In genomic region chr1:44676484-44677200, GRCh38 we compare ENCODE assay signal across 12 cellular contexts. TPM values are rescaled to one million over a fixed set of nuclear protein-coding genes. Genes with fewer than 3 reads are reported as not detected.
DNase-seq lines count a peak whose midpoint lies in the region; ATAC-seq and TF ChIP-seq lines count a peak whose summit lies in the region.
"Had no signal": no experiment of that assay in that cellular context is flagged by ENCODE, and none has a peak within 500 bp of the region (broad histone marks: within the 10 kb centered on the region; RNA-seq: fewer than 3 reads in every experiment).

No MANE protein-coding gene starts in this region.

- H3K36me3 ChIP-seq in SU-DHL-6 (ENCODE audit: low read length) (no peaks in the 10 kb centered on the region), neuronal stem cell (replicated peaks in 1 of 2; ENCODE audit: control insufficient read depth in 2 of 2, insufficient read depth in 2 of 2, low read length in 2 of 2) (peaks cover 4 to 5% of the 10 kb centered on the region in 2 donors)

- intact Hi-C loops in left colon (cut with DNase I, micrococcal nuclease), result no loop called here
- intact Hi-C loops in activated CD4-positive, alpha-beta T cell treated with anti-CD3 and anti-CD28 coated beads, Interleukin-2, amount 10 ng/mL, durations not matched to agents 24 days and 14 days (cut with micrococcal nuclease), result no loop called here

- no peak overlapping the region for H4K91ac ChIP-seq in neuronal stem cell (ENCODE audit: low read depth, low read length, poor library complexity)

- H3K36me3 Mint-ChIP-seq in activated CD4-positive, alpha-beta T cell treated with anti-CD3 and anti-CD28 coated beads, Interleukin-2, amount 10 ng/mL, durations not matched to agents 24 days and 14 days (ENCODE audit: low read depth), result peaks cover 2% of the 10 kb centered on the region
- H3K36me3 Mint-ChIP-seq: activated naive CD4-positive, alpha-beta T cell treated with anti-CD3 and anti-CD28 coated beads, Interleukin-2, amount 50 U/mL, for 24 hours had no signal

- peaks cover 25% of the 10 kb centered on the region for H3K4me1 Mint-ChIP-seq in activated CD4-positive, alpha-beta T cell treated with anti-CD3 and anti-CD28 coated beads, Interleukin-2, amount 10 ng/mL, durations not matched to agents 24 days and 14 days

- DNase-seq in AG04450 (ENCODE audit: low read depth, low spot score) (peak; percentile 20), HFF-Myc (ENCODE audit: extremely low read depth, low read depth) (peak; percentile 61), left colon (no peak), neuronal stem cell (ENCODE audit: low spot score) (no peak)
- DNase-seq in stimulated activated CD4-positive, alpha-beta T cell treated with anti-CD3 and anti-CD28 coated beads, Interleukin-1b, Interleukin-23, amount 100 ng/mL, for 48 hours, result no peak
- DNase-seq in NK-92 treated with Interleukin-12 subunit alpha and Interleukin-12 subunit beta, amount 100 ng/mL, for 24 hours (lab: John Stamatoyannopoulos, UW), result no peak
- no peak for DNase-seq in activated CD4-positive, alpha-beta T cell treated with anti-CD3 and anti-CD28 coated beads, Interleukin-2, amount 10 ng/mL, durations not matched to agents 24 days and 14 days

- ATAC-seq in left colon, result peak; percentile 28

- no peaks in the 10 kb centered on the region for H3K27me3 ChIP-seq in AG04450 (ENCODE audit: control insufficient read depth, insufficient read depth, low read length)
- H3K27me3 ChIP-seq in SU-DHL-6 (ENCODE audit: low read length), result no peaks in the 10 kb centered on the region
- no peaks in the 10 kb centered on the region for H3K27me3 ChIP-seq in neuronal stem cell (ENCODE audit: control insufficient read depth in 3 of 3, insufficient read depth in 3 of 3, low read depth in 1 of 3, low read length in 3 of 3)

- TF ChIP-seq CTCF in AG04450 (IDR thresholded peaks at IDR 0.05; ENCODE audit: low read depth, low read length) (no peak), HFF-Myc (IDR thresholded peaks at IDR 0.05; ENCODE audit: low read depth, low read length, missing control alignments) (no peak), SU-DHL-6 (IDR thresholded peaks at IDR 0.05; ENCODE audit: insufficient read depth, low read length, poor library complexity, severe bottlenecking) (no peak)

- no peaks in the 10 kb centered on the region for H3K79me2 ChIP-seq in SU-DHL-6 (ENCODE audit: insufficient read depth, low read length)

- H3K9me3 ChIP-seq in AG04450 (ENCODE audit: control insufficient read depth, insufficient read depth, low read length), result no peaks in the 10 kb centered on the region
- no peaks in the 10 kb centered on the region for H3K9me3 ChIP-seq in SU-DHL-6 (ENCODE audit: insufficient read depth, low read length)
- no peaks in the 10 kb centered on the region for H3K9me3 ChIP-seq in neuronal stem cell (replicated peaks in 1 of 2; ENCODE audit: control insufficient read depth in 2 of 2, insufficient read depth in 1 of 2, low read depth in 1 of 2, low read length in 2 of 2)

- H3K27me3 Mint-ChIP-seq in activated CD4-positive, alpha-beta T cell treated with anti-CD3 and anti-CD28 coated beads, Interleukin-2, amount 10 ng/mL, durations not matched to agents 24 days and 14 days, result no peaks in the 10 kb centered on the region
- H3K27me3 Mint-ChIP-seq: activated naive CD4-positive, alpha-beta T cell treated with anti-CD3 and anti-CD28 coated beads, Interleukin-2, amount 50 U/mL, for 24 hours had no signal

- no peaks in the 10 kb centered on the region for H3K9me2 ChIP-seq in SU-DHL-6 (replicated peaks; ENCODE audit: insufficient read depth, low read length)

- no peak overlapping the region for H2BK120ac ChIP-seq in neuronal stem cell (ENCODE audit: low read depth, low read length)

- no peak overlapping the region for H3K23ac ChIP-seq in neuronal stem cell (ENCODE audit: low read depth, low read length, poor library complexity)

- no peak overlapping the region for H3K9ac ChIP-seq in SU-DHL-6 (ENCODE audit: low read length)
- no peak overlapping the region for H3K9ac ChIP-seq in neuronal stem cell (ENCODE audit: low read depth, low read length, poor library complexity)

- WGBS in neuronal stem cell (ENCODE audit: extremely low coverage in 2 of 2, insufficient read length in 2 of 2, insufficient replicate concordance in 1 of 2), 2 donors, result 100% methylated on average over 2 of the region's 5 CpGs; no CpG with 5 or more reads in 1 of the 2 donors

- no peak overlapping the region for H4K8ac ChIP-seq in neuronal stem cell (ENCODE audit: low read depth, low read length)

- H2BK12ac ChIP-seq in neuronal stem cell (ENCODE audit: low read length), result no peak overlapping the region

- H2AFZ ChIP-seq in SU-DHL-6 (ENCODE audit: low read depth, low read length, severe bottlenecking) (no peak overlapping the region), neuronal stem cell (ENCODE audit: low read length) (no peak overlapping the region)

- CTCF ChIA-PET in AG04450 (lab: Charles Lee), result interaction anchor here (1.2 kb wide), 1 partner anchor 24 kb away, joined by 3 read pairs; no protein-coding TSS in a partner anchor

- no peaks in the 10 kb centered on the region for H4K20me1 ChIP-seq in SU-DHL-6 (ENCODE audit: low read depth, low read length)

- peaks cover 12 to 21% of the 10 kb centered on the region in 2 donors for H3K4me1 ChIP-seq in neuronal stem cell (ENCODE audit: control insufficient read depth in 2 of 2, insufficient read depth in 1 of 2, low read depth in 1 of 2, low read length in 2 of 2)

- no peak overlapping the region for H2BK5ac ChIP-seq in neuronal stem cell (ENCODE audit: low read length)

- peak overlapping the region; percentile 15 for H3K4me2 ChIP-seq in SU-DHL-6 (ENCODE audit: low read depth, low read length, poor library complexity, severe bottlenecking)
- no peak overlapping the region for H3K4me2 ChIP-seq in neuronal stem cell (ENCODE audit: insufficient read depth, low read length, poor library complexity, severe bottlenecking)

- no peak overlapping the region for H3K14ac ChIP-seq in neuronal stem cell (ENCODE audit: low read length)

- no peaks in the 10 kb centered on the region for H3K79me1 ChIP-seq in neuronal stem cell (ENCODE audit: low read depth, low read length)

- POLR2A ChIA-PET in AG04450 (lab: Yijun Ruan, JAX), result no interaction called here

- no peak overlapping the region for H3K18ac ChIP-seq in neuronal stem cell (ENCODE audit: low read length)

- no peak overlapping the region for H2BK15ac ChIP-seq in neuronal stem cell (ENCODE audit: low read length)

- H3K4me3 Mint-ChIP-seq in activated CD4-positive, alpha-beta T cell treated with anti-CD3 and anti-CD28 coated beads, Interleukin-2, amount 10 ng/mL, durations not matched to agents 24 days and 14 days, result no peak overlapping the region
- H3K4me3 Mint-ChIP-seq: activated naive CD4-positive, alpha-beta T cell treated with anti-CD3 and anti-CD28 coated beads, Interleukin-2, amount 50 U/mL, for 24 hours; T-helper 2 cell treated with Interferon-gamma antibody and Interleukin-4, amounts not matched to agents 5 μg/mL and 100 μg/mL, for 36 hours had no signal

- no peak overlapping the region for H3K4ac ChIP-seq in neuronal stem cell (ENCODE audit: low read length)

- no peak overlapping the region for H3K4me3 ChIP-seq in AG04450 (ENCODE audit: low read depth, low read length)
- H3K4me3 ChIP-seq in HFF-Myc (replicated peaks; ENCODE audit: low read depth, low read length), result no peak overlapping the region
- no peak overlapping the region for H3K4me3 ChIP-seq in SU-DHL-6 (ENCODE audit: insufficient read depth, low read length, poor library complexity, severe bottlenecking)
- no peak overlapping the region for H3K4me3 ChIP-seq in neuronal stem cell (ENCODE audit: low read length in 2 of 2)

- H3K9me3 Mint-ChIP-seq in activated CD4-positive, alpha-beta T cell treated with anti-CD3 and anti-CD28 coated beads, Interleukin-2, amount 10 ng/mL, durations not matched to agents 24 days and 14 days, result no peaks in the 10 kb centered on the region
- H3K9me3 Mint-ChIP-seq: activated naive CD4-positive, alpha-beta T cell treated with anti-CD3 and anti-CD28 coated beads, Interleukin-2, amount 50 U/mL, for 24 hours; T-helper 2 cell treated with Interferon-gamma antibody and Interleukin-4, amounts not matched to agents 5 μg/mL and 100 μg/mL, for 36 hours had no signal

- peak overlapping the region; percentile 22 for H3K27ac ChIP-seq in AG04450 (ENCODE audit: low read depth, low read length)
- H3K27ac ChIP-seq in SU-DHL-6 (ENCODE audit: low read depth, low read length), result no peak overlapping the region
- no peak overlapping the region for H3K27ac ChIP-seq in neuronal stem cell (replicated peaks; ENCODE audit: low read length)

- H2AK5ac ChIP-seq in neuronal stem cell (ENCODE audit: low read depth, low read length), result no peak overlapping the region

- H3K27ac Mint-ChIP-seq in activated CD4-positive, alpha-beta T cell treated with anti-CD3 and anti-CD28 coated beads, Interleukin-2, amount 10 ng/mL, durations not matched to agents 24 days and 14 days, result no peak overlapping the region
- H3K27ac Mint-ChIP-seq: activated naive CD4-positive, alpha-beta T cell treated with anti-CD3 and anti-CD28 coated beads, Interleukin-2, amount 50 U/mL, for 24 hours; T-helper 2 cell treated with Interferon-gamma antibody and Interleukin-4, amounts not matched to agents 5 μg/mL and 100 μg/mL, for 36 hours had no signal

- H3F3A ChIP-seq in SU-DHL-6 (ENCODE audit: insufficient read depth), result no peaks in the 10 kb centered on the region

RNA-seq across cellular contexts. Expression of gene ARMH1, which starts 2.1 kb away (rescaled TPM):
- polyA plus RNA-seq in AG04450 (2011; rRNA removed), result 2.7 and 3.4 TPM in 2 replicates
- polyA minus RNA-seq in AG04450 (2011; rRNA and poly(A)+ RNA removed), result 1.0 and 1.7 TPM in 2 replicates
- total RNA-seq in left colon, result 1 to 10 TPM; 1.1 to 2.3 TPM
- polyA plus RNA-seq in neuronal stem cell (2013, experiment 1 of 2), result 7.6 TPM
- 7.7 TPM for polyA plus RNA-seq in neuronal stem cell (2013, experiment 2 of 2)
- total RNA-seq in activated CD4-positive, alpha-beta T cell treated with anti-CD3 and anti-CD28 coated beads, Interleukin-2, amount 10 ng/mL, durations not matched to agents 24 days and 14 days, result 133 and 137 TPM in 2 replicates
- total RNA-seq: Daoy had no signal

RNA-seq across cellular contexts. Expression of gene TMEM53, which starts 2.4 kb away (rescaled TPM):
- polyA plus RNA-seq in AG04450 (2011; rRNA removed), result 4.4 and 6.1 TPM in 2 replicates
- 3.6 and 7.8 TPM in 2 replicates for polyA minus RNA-seq in AG04450 (2011; rRNA and poly(A)+ RNA removed)
- 10 to 100 TPM; 31.3 to 35.7 TPM for total RNA-seq in left colon
- 11.3 TPM for polyA plus RNA-seq in neuronal stem cell (2013, experiment 1 of 2)
- polyA plus RNA-seq in neuronal stem cell (2013, experiment 2 of 2), result 11.9 TPM
- total RNA-seq in activated CD4-positive, alpha-beta T cell treated with anti-CD3 and anti-CD28 coated beads, Interleukin-2, amount 10 ng/mL, durations not matched to agents 24 days and 14 days, result 4.5 and 5.1 TPM in 2 replicates

RNA-seq across cellular contexts. Expression of gene RNU5D-1, which starts 54.3 kb away (rescaled TPM):
- polyA plus RNA-seq in AG04450 (2011; rRNA removed), result not detected in 2 replicates
- polyA minus RNA-seq in AG04450 (2011; rRNA and poly(A)+ RNA removed), result under 0.01 TPM in 2 replicates
- total RNA-seq in left colon, result not detected
- not detected for polyA plus RNA-seq in neuronal stem cell (2013, experiment 1 of 2)
- polyA plus RNA-seq in neuronal stem cell (2013, experiment 2 of 2), result not detected
- not detected in 2 replicates for total RNA-seq in activated CD4-positive, alpha-beta T cell treated with anti-CD3 and anti-CD28 coated beads, Interleukin-2, amount 10 ng/mL, durations not matched to agents 24 days and 14 days
- total RNA-seq: Daoy, H7 had no signal

Comparison
In these comparisons a context has a peak if more than half of its experiments do, and no peak if none do; other contexts are left out.
1. DNase-seq: peak in AG04450 (single experiment) and HFF-Myc (single experiment); none in left colon (0 of 2), neuronal stem cell (single experiment), stimulated activated CD4-positive, alpha-beta T cell treated with anti-CD3 and anti-CD28 coated beads, Interleukin-1b, Interleukin-23, amount 100 ng/mL, for 48 hours (single experiment), NK-92 treated with Interleukin-12 subunit alpha and Interleukin-12 subunit beta, amount 100 ng/mL, for 24 hours (single experiment) and activated CD4-positive, alpha-beta T cell treated with anti-CD3 and anti-CD28 coated beads, Interleukin-2, amount 10 ng/mL, durations not matched to agents 24 days and 14 days (single experiment).
2. RNA of gene ARMH1, which starts 2.1 kb away (total RNA-seq): 133 to 137 TPM in activated CD4-positive, alpha-beta T cell treated with anti-CD3 and anti-CD28 coated beads, Interleukin-2, amount 10 ng/mL, durations not matched to agents 24 days and 14 days; 1.1 to 2.3 TPM in left colon; every median in the first group is over 10 times any median in the second.